Comparison of ENCODE assay signal across 22 cellular contexts in genomic region chr20:62001178-62001715, GRCh38.
DNase-seq lines count a peak whose midpoint lies in the region; ATAC-seq and TF ChIP-seq lines count a peak whose summit lies in the region.
"Had no signal": no experiment of that assay in that cellular context is flagged by ENCODE, and none has a peak within 500 bp of the region (broad histone marks: within the 10 kb centered on the region; RNA-seq: fewer than 3 reads in every experiment).

No MANE protein-coding gene starts in this region.

- H2AK5ac ChIP-seq in trophoblast cell (ENCODE audit: low read length): no peak overlapping the region

- H3K4ac ChIP-seq in trophoblast cell (ENCODE audit: low read depth, low read length): no peak overlapping the region

- H3K36me3 ChIP-seq in HCT116 (ENCODE audit: control insufficient read depth in 1 of 2, insufficient read depth in 2 of 2, low read length in 2 of 2) (peaks cover 31 to 47% of the 10 kb centered on the region in 2 experiments; a peak in 3 of 4 replicates), RWPE2 (ENCODE audit: low read depth) (peaks cover 91% of the 10 kb centered on the region), trophoblast cell (ENCODE audit: control insufficient read depth in 1 of 2, insufficient read depth in 2 of 2, low read length in 2 of 2) (peaks cover 78 to 80% of the 10 kb centered on the region in 2 experiments)

- DNase-seq in HCT116 (ENCODE audit: low read depth, low spot score): no peak
- peak; percentile 82 for DNase-seq in RWPE2 (ENCODE audit: low spot score)
- DNase-seq in trophoblast cell: no peak
- no peak for DNase-seq in pons (ENCODE audit: low spot score)
- DNase-seq in NCI-H2227 treated with DMSO at 0.1 percent for 48 hours (lab: John Stamatoyannopoulos, UW): no peak
- DNase-seq: 8988T; ACHN; BE2C; C1 segment of cervical spinal cord; CD4-positive, alpha-beta memory T cell; CD4-positive, CD25-positive, alpha-beta regulatory T cell; CD8-positive, alpha-beta memory T cell; COR-L47; DMS 273 treated with DMSO at 0.1 percent for 48 hours; DMS153; DMS53; DMS79; DND-41; EL; GDM1 had no signal

- H4K12ac ChIP-seq in trophoblast cell (ENCODE audit: low read depth, low read length): no peak overlapping the region

- POLR2A ChIA-PET in HCT116 (lab: Charles Lee): no interaction called here

- no peak overlapping the region for H3K18ac ChIP-seq in trophoblast cell (ENCODE audit: low read length)

- H3K9ac ChIP-seq in HCT116 (ENCODE audit: low read length) (no peak overlapping the region), trophoblast cell (ENCODE audit: low read length) (no peak overlapping the region)
- H3K9ac ChIP-seq: BLaER1 had no signal

- H3K4me3 ChIP-seq in HCT116 (replicated peaks in 1 of 2; ENCODE audit: low read depth in 1 of 2, low read length in 2 of 2): no peak overlapping the region
- H3K4me3 ChIP-seq in RWPE2 (ENCODE audit: severe bottlenecking): no peak overlapping the region
- peak overlapping the region; percentile 58 for H3K4me3 ChIP-seq in trophoblast cell (ENCODE audit: low read depth, low read length)
- H3K4me3 ChIP-seq: BLaER1, GM12878 had no signal

- intact Hi-C loops in HCT116 (cut with micrococcal nuclease): no loop called here

- no peaks in the 10 kb centered on the region for H3K79me1 ChIP-seq in trophoblast cell (ENCODE audit: low read length)

- no peaks in the 10 kb centered on the region for H3K27me3 ChIP-seq in HCT116 (ENCODE audit: insufficient read depth, low read length)
- H3K27me3 ChIP-seq in RWPE2 (ENCODE audit: insufficient read depth, poor library complexity, severe bottlenecking): no peaks in the 10 kb centered on the region
- no peaks in the 10 kb centered on the region for H3K27me3 ChIP-seq in trophoblast cell (ENCODE audit: insufficient read depth, low read length)
- H3K27me3 ChIP-seq: BE2C, BLaER1 had no signal

- H3K14ac ChIP-seq in trophoblast cell (ENCODE audit: low read length): no peak overlapping the region

- H2BK12ac ChIP-seq in trophoblast cell (ENCODE audit: low read length): no peak overlapping the region

- RAD21 ChIA-PET in HCT116 (lab: Charles Lee; ENCODE audit: low non-redundant PET in 1 of 2, low total read pairs in 2 of 2, uncharacterized antibody in 2 of 2, unreplicated experiment in 2 of 2): no interaction called here

- no peaks in the 10 kb centered on the region for H3K9me3 ChIP-seq in HCT116 (ENCODE audit: control insufficient read depth in 1 of 2, insufficient read depth in 1 of 2, low read depth in 1 of 2, low read length in 2 of 2)
- H3K9me3 ChIP-seq in RWPE2 (ENCODE audit: severe bottlenecking): no peaks in the 10 kb centered on the region
- no peaks in the 10 kb centered on the region for H3K9me3 ChIP-seq in trophoblast cell (ENCODE audit: insufficient read depth, low read depth, low read length)
- H3K9me3 ChIP-seq: BE2C, BLaER1 had no signal

- H4K8ac ChIP-seq in trophoblast cell (ENCODE audit: low read depth, low read length): no peak overlapping the region

- H3K79me2 ChIP-seq in HCT116 (ENCODE audit: insufficient read depth, low read length): no peaks in the 10 kb centered on the region
- H3K79me2 ChIP-seq in trophoblast cell (ENCODE audit: control insufficient read depth, insufficient read depth, low read length, poor library complexity): no peaks in the 10 kb centered on the region

- TF ChIP-seq RAD21 in HCT116 (IDR thresholded peaks at IDR 0.05; ENCODE audit: low read depth): no peak

- H3K4me1 ChIP-seq in HCT116 (ENCODE audit: control insufficient read depth in 1 of 2, insufficient read depth in 2 of 2, low read length in 2 of 2) (no peaks in the 10 kb centered on the region), RWPE2 (ENCODE audit: insufficient read depth, poor library complexity, severe bottlenecking) (no peaks in the 10 kb centered on the region), trophoblast cell (ENCODE audit: control insufficient read depth in 1 of 2, insufficient read depth in 2 of 2, low read length in 2 of 2) (no peaks in the 10 kb centered on the region)
- H3K4me1 ChIP-seq: BE2C had no signal

- H3K23ac ChIP-seq in trophoblast cell (ENCODE audit: low read length): no peak overlapping the region

- H2AFZ ChIP-seq in HCT116 (ENCODE audit: low read depth, low read length, poor library complexity, severe bottlenecking) (no peak overlapping the region), trophoblast cell (ENCODE audit: insufficient read depth, low read length, poor library complexity) (no peak overlapping the region)

- H4K91ac ChIP-seq in trophoblast cell (ENCODE audit: low read depth, low read length): no peak overlapping the region

- no TSS peak for BruUV-seq in HCT116 (replicated peaks; lab: Mats Ljungman, UMichigan)

- H3K9me2 ChIP-seq in HCT116 (ENCODE audit: insufficient read depth): no peaks in the 10 kb centered on the region

- H3K4me2 ChIP-seq in HCT116 (ENCODE audit: low read length) (no peak overlapping the region), trophoblast cell (ENCODE audit: low read length) (no peak overlapping the region)

- no peak for TF ChIP-seq POLR2A in HCT116 (IDR thresholded peaks at IDR 0.05; ENCODE audit: borderline replicate concordance, extremely low read depth, insufficient read depth, insufficient read length)

- TF ChIP-seq CTCF in HCT116 (IDR thresholded peaks at IDR 0.05 in 2 of 3, conservative IDR thresholded peaks at IDR 0.05 in 1 of 3; ENCODE audit: borderline replicate concordance in 1 of 3, insufficient read depth in 1 of 3, low read depth in 2 of 3, low read length in 2 of 3) (no peak), RWPE2 (IDR thresholded peaks at IDR 0.05; ENCODE audit: poor library complexity, severe bottlenecking) (no peak)

- H4K20me1 ChIP-seq in HCT116 (ENCODE audit: insufficient read depth): no peaks in the 10 kb centered on the region

- ATAC-seq in HCT116 (peak; percentile 21; the same call in 1 of the 2 replicates), RWPE2 (ENCODE audit: low read depth) (no peak)
- ATAC-seq: GM12878 had no signal

- H2BK5ac ChIP-seq in trophoblast cell (ENCODE audit: low read depth, low read length, poor library complexity): no peak overlapping the region

- no peak overlapping the region for H2BK120ac ChIP-seq in trophoblast cell (ENCODE audit: insufficient read depth, low read length, poor library complexity)

- H3K27ac ChIP-seq in HCT116 (ENCODE audit: low read depth, low read length): no peak overlapping the region
- H3K27ac ChIP-seq in RWPE2 (ENCODE audit: poor library complexity, severe bottlenecking): no peak overlapping the region
- no peak overlapping the region for H3K27ac ChIP-seq in trophoblast cell (ENCODE audit: low read depth, low read length)
- H3K27ac ChIP-seq: BLaER1 had no signal

- WGBS in trophoblast cell (ENCODE audit: extremely low coverage, insufficient coverage, insufficient read length): no CpG with 5 or more reads among the region's 18 CpGs

- CTCF ChIA-PET in HCT116 (lab: Charles Lee): interaction anchor here (1.3 kb wide), 1 partner anchor 9 kb away, joined by 3 read pairs; no protein-coding TSS in a partner anchor

TF ChIP-seq in HCT116, 20 proteins besides CTCF, POLR2A, EP300 and RAD21 (continues in another document):
- no peak for TF ChIP-seq MAX (IDR thresholded peaks at IDR 0.05)
- TF ChIP-seq ZFX (IDR thresholded peaks at IDR 0.05): no peak
- TF ChIP-seq ELF1 (IDR thresholded peaks at IDR 0.05; ENCODE audit: borderline replicate concordance, low read depth): no peak
- TF ChIP-seq ATF3 (IDR thresholded peaks at IDR 0.05): no peak
- no peak for TF ChIP-seq EGR1 (IDR thresholded peaks at IDR 0.05; ENCODE audit: low read depth)
- TF ChIP-seq SP1 (IDR thresholded peaks at IDR 0.05; ENCODE audit: low read depth): no peak
- no peak for TF ChIP-seq TCF7L2 (IDR thresholded peaks at IDR 0.05; ENCODE audit: borderline replicate concordance, extremely low read depth, insufficient read depth, insufficient read length)
- TF ChIP-seq REST (IDR thresholded peaks at IDR 0.05; ENCODE audit: low read depth): no peak
- TF ChIP-seq EZH2phosphoT487 (IDR thresholded peaks at IDR 0.05; ENCODE audit: borderline replicate concordance): no peak
- TF ChIP-seq CEBPB (IDR thresholded peaks at IDR 0.05; ENCODE audit: low read depth): no peak
- TF ChIP-seq SIN3A (IDR thresholded peaks at IDR 0.05; ENCODE audit: low read depth): no peak
- TF ChIP-seq SRF (IDR thresholded peaks at IDR 0.05; ENCODE audit: low read depth): no peak
- no peak for TF ChIP-seq CBX3 (IDR thresholded peaks at IDR 0.05; ENCODE audit: low read depth)
- TF ChIP-seq YY1 (IDR thresholded peaks at IDR 0.05; ENCODE audit: extremely low read depth, insufficient replicate concordance, low read depth, low read length): no peak
- no peak for TF ChIP-seq FOSL1 (IDR thresholded peaks at IDR 0.05; ENCODE audit: low read depth)
